Comparison of ENCODE assay signal across 8 cellular contexts in the genomic region with DNA sequence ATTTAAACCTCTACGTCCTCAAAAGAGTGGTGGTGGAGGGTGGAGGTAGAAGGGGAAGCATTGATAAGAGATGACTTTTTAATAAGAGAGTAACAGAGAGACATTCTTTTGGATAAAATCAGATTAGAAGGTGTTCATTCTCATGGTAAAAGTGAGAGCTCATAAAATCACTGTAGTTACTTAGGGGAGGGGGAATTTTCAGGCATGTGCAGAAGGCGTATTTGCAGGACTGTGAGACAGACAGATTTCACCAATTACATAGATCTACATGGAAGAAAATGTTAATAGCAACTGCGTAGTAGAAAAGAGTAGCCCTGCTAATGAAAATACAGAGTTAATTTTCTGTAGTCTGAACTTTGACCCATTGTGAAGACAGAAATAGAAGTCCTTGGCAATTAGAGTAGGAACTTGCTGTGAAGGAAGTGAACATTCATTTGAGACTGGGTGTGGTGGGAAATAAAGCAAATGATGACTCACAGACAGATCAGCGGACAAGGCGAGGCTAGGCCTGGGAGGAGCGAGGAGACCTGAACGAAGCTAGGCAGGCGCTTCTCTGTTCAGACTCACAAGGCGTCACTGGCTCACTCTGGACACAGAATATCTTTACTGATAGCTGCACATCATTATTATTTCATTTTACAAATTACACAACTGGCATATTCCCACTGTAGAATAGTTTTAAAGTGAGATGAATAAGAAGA. TPM values are rescaled to one million over a fixed set of nuclear protein-coding genes. Genes with fewer than 3 reads are reported as not detected.
DNase-seq lines count a peak whose midpoint lies in the region; ATAC-seq, FAIRE-seq and TF ChIP-seq lines count a peak whose summit lies in the region.

No MANE protein-coding gene starts in this region.

- H3K4me2 ChIP-seq in A549 = peak overlapping the region; percentile 67

- TF ChIP-seq EP300 in A549 (IDR thresholded peaks at IDR 0.05) = peak; percentile 29 to 60; a peak in 1 of 5 replicates

- CTCF ChIA-PET in A549 (lab: Yijun Ruan, JAX) = interaction anchor here (1.2 to 1.3 kb wide), 2 partner anchors 16 to 34 kb away, joined by 3 to 4 read pairs; no protein-coding TSS in a partner anchor

- POLR2A ChIA-PET in A549 (lab: Yijun Ruan, JAX) = interaction anchor here (0.6 to 1.7 kb wide), 4 partner anchors 10 to 124 kb away, joined by 3 to 10 read pairs (median 3); no protein-coding TSS in a partner anchor

- no peaks in the 10 kb centered on the region; the same call in 1 of the 2 replicates for H3K27me3 Mint-ChIP-seq in HFFc6 (ENCODE audit: insufficient read depth)

- no peaks in the 10 kb centered on the region for H3K9me3 Mint-ChIP-seq in HFFc6

- 10% methylated on average over 9 of the region's 9 CpGs for WGBS in A549 (ENCODE audit: missing lambda C conversion rate)

- peak; percentile 100 for FAIRE-seq in A549 (lab: Jason Lieb, UNC)

- no peak for TF ChIP-seq CTCF in A549 (IDR thresholded peaks at IDR 0.05)
- no peak for TF ChIP-seq CTCF in HFFc6 (IDR thresholded peaks at IDR 0.05)
- no peak for TF ChIP-seq CTCF in epithelial cell of proximal tubule (conservative IDR thresholded peaks at IDR 0.05; ENCODE audit: low read depth, low read length)
- TF ChIP-seq CTCF in omental fat pad (IDR thresholded peaks at IDR 0.05) = no peak

- H3K4me1 Mint-ChIP-seq in HFFc6 (ENCODE audit: low read depth) = peaks cover 49% of the 10 kb centered on the region

- peak overlapping the region; percentile 82 to 88 for H3K27ac ChIP-seq in A549

- 0 out of 3 replicates have a peak, but pooled peaks cover 5% of the 10 kb centered on the region for H3K9me3 ChIP-seq in A549

- H3K4me3 ChIP-seq in A549 (no peak overlapping the region), epithelial cell of proximal tubule (ENCODE audit: low read depth, low read length) (no peak overlapping the region)

- no peak for TF ChIP-seq POLR2A in A549 (IDR thresholded peaks at IDR 0.05; ENCODE audit: low read length)

- H3K27ac Mint-ChIP-seq in HFFc6 = peak overlapping the region; percentile 82

- H3K4me1 ChIP-seq in A549 = peaks cover 43% of the 10 kb centered on the region

- ATAC-seq in A549 (peak; percentile 99), omental fat pad (ENCODE audit: low FRiP score) (peak; percentile 93), HG03354 (IDR thresholded peaks at IDR 0.05; ENCODE audit: poor library complexity, severe bottlenecking, unreplicated experiment) (no peak), GM19463 (IDR thresholded peaks at IDR 0.05; ENCODE audit: unreplicated experiment) (no peak)

- H3K4me3 Mint-ChIP-seq in HFFc6 = peak overlapping the region; percentile 34

- peak; percentile 17 to 47; a peak in 2 of 5 replicates for TF ChIP-seq RAD21 in A549 (conservative IDR thresholded peaks at IDR 0.05 in 1 of 2, IDR thresholded peaks at IDR 0.05 in 1 of 2)

- DNase-seq in A549 (ENCODE audit: low read depth in 1 of 2, low spot score in 1 of 2) (peak; percentile 71 to 96), HFFc6 (peak; percentile 82), UCSD-AML1 (lab: John Stamatoyannopoulos, UW; ENCODE audit: unreplicated experiment) (peak; percentile 16), epithelial cell of proximal tubule (ENCODE audit: low read depth) (peak; percentile 57), omental fat pad (ENCODE audit: low spot score) (no peak), NCI-H2029 treated with DMSO at 0.1 percent for 48 hours (lab: John Stamatoyannopoulos, UW) (no peak)

- H3K36me3 Mint-ChIP-seq in HFFc6 (ENCODE audit: low read depth) = no peaks in the 10 kb centered on the region

TF ChIP-seq in A549, 52 proteins besides CTCF, POLR2A, EP300 and RAD21:
- TF ChIP-seq FOSL2 (IDR thresholded peaks at IDR 0.05) (peak; percentile 79), FOSL2 (CRISPR knock-in tag; IDR thresholded peaks at IDR 0.05) (peak; percentile 94), CEBPB (IDR thresholded peaks at IDR 0.05) (peak in 1 of 2 experiments; percentile 23; a peak in 1 of 4 replicates), PHF8 (IDR thresholded peaks at IDR 0.05; ENCODE audit: borderline replicate concordance, low read depth) (no peak), JUN (IDR thresholded peaks at IDR 0.05) (peak; percentile 65 to 74; a peak in 4 of 5 replicates), GATA3 (IDR thresholded peaks at IDR 0.05; ENCODE audit: borderline replicate concordance) (peak; percentile 70; the same call in 1 of the 2 replicates), SMC3 (IDR thresholded peaks at IDR 0.05) (peak; percentile 51; the same call in 1 of the 3 replicates), RNF2 (IDR thresholded peaks at IDR 0.05; ENCODE audit: borderline replicate concordance, low read depth) (no peak), EHF (CRISPR knock-in tag; IDR thresholded peaks at IDR 0.05) (0 out of 2 replicates have a peak, but pooled peaks have one; percentile 33), JUNB (IDR thresholded peaks at IDR 0.05) (peak; percentile 65; the same call in 1 of the 2 replicates), CHD2 (IDR thresholded peaks at IDR 0.05; ENCODE audit: low read length, partially characterized antibody) (no peak), CBX2 (IDR thresholded peaks at IDR 0.05; ENCODE audit: borderline replicate concordance, low read depth) (no peak), MAFK (IDR thresholded peaks at IDR 0.05; ENCODE audit: partially characterized antibody) (no peak)
- TF ChIP-seq, protein P1, sequence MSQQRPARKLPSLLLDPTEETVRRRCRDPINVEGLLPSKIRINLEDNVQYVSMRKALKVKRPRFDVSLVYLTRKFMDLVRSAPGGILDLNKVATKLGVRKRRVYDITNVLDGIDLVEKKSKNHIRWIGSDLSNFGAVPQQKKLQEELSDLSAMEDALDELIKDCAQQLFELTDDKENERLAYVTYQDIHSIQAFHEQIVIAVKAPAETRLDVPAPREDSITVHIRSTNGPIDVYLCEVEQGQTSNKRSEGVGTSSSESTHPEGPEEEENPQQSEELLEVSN (IDR thresholded peaks at IDR 0.05; ENCODE audit: borderline replicate concordance, low read depth) = peak; percentile 55; the same call in 1 of the 2 replicates
- TF ChIP-seq, protein P2, sequence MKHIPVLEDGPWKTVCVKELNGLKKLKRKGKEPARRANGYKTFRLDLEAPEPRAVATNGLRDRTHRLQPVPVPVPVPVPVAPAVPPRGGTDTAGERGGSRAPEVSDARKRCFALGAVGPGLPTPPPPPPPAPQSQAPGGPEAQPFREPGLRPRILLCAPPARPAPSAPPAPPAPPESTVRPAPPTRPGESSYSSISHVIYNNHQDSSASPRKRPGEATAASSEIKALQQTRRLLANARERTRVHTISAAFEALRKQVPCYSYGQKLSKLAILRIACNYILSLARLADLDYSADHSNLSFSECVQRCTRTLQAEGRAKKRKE (CRISPR knock-in tag; IDR thresholded peaks at IDR 0.05; ENCODE audit: low read depth) = peak; percentile 13; the same call in 1 of the 2 replicates
- TF ChIP-seq, protein P3, sequence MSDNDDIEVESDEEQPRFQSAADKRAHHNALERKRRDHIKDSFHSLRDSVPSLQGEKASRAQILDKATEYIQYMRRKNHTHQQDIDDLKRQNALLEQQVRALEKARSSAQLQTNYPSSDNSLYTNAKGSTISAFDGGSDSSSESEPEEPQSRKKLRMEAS (IDR thresholded peaks at IDR 0.05) = peak; percentile 78
- TF ChIP-seq, protein P4, sequence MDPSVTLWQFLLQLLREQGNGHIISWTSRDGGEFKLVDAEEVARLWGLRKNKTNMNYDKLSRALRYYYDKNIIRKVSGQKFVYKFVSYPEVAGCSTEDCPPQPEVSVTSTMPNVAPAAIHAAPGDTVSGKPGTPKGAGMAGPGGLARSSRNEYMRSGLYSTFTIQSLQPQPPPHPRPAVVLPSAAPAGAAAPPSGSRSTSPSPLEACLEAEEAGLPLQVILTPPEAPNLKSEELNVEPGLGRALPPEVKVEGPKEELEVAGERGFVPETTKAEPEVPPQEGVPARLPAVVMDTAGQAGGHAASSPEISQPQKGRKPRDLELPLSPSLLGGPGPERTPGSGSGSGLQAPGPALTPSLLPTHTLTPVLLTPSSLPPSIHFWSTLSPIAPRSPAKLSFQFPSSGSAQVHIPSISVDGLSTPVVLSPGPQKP (IDR thresholded peaks at IDR 0.05; ENCODE audit: low read depth, low read length) = no peak
- TF ChIP-seq, protein P5, sequence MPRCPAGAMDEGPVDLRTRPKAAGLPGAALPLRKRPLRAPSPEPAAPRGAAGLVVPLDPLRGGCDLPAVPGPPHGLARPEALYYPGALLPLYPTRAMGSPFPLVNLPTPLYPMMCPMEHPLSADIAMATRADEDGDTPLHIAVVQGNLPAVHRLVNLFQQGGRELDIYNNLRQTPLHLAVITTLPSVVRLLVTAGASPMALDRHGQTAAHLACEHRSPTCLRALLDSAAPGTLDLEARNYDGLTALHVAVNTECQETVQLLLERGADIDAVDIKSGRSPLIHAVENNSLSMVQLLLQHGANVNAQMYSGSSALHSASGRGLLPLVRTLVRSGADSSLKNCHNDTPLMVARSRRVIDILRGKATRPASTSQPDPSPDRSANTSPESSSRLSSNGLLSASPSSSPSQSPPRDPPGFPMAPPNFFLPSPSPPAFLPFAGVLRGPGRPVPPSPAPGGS (IDR thresholded peaks at IDR 0.05) = 0 out of 3 replicates have a peak, but pooled peaks have one; percentile 52
TF ChIP-seq in A549: peak in this region for 11.

RNA-seq across cellular contexts. Expression of a gene that starts 57.2 kb away (rescaled TPM):
- not detected in 2 replicates for polyA plus RNA-seq in A549 (2011; rRNA removed)
- not detected in 2 replicates for polyA plus RNA-seq in A549 (2012; cell fraction: cytosol; rRNA removed)
- polyA plus RNA-seq in A549 (2012; cell fraction: nucleus; rRNA removed) = 0.01 TPM in 1 of 2 replicates, not detected in the other
- 0.03 TPM in 1 of 3 replicates, not detected in the others for polyA plus RNA-seq in A549 (2017; fragmentation: RNase III; extraction: RNeasy Plus Mini Kit Qiagen cat#74134 plus additional on column Dnase treatment)
- polyA minus RNA-seq in A549 (2011; rRNA and poly(A)+ RNA removed) = not detected in 2 replicates
- total RNA-seq in HFFc6 (2021; fragmentation: NEBNext Ultra II Directional; extraction: Animal tissue kit (Norgen Biotek cat#: 25700)) = not detected
- not detected in 2 replicates for total RNA-seq in epithelial cell of proximal tubule
- not detected for total RNA-seq in omental fat pad

Comparison
In these comparisons a context has a peak if more than half of its experiments do, and no peak if none do; other contexts are left out.
1. ATAC-seq: peak in A549 (2 of 2) and omental fat pad (single experiment); none in HG03354 (single experiment) and GM19463 (single experiment).
2. DNase-seq: peak in A549 (2 of 2), HFFc6 (single experiment), UCSD-AML1 (single experiment) and epithelial cell of proximal tubule (single experiment); none in omental fat pad (single experiment) and NCI-H2029 treated with DMSO at 0.1 percent for 48 hours (single experiment).